Comparison of ENCODE assay signal across 16 cellular contexts in the genomic region with DNA sequence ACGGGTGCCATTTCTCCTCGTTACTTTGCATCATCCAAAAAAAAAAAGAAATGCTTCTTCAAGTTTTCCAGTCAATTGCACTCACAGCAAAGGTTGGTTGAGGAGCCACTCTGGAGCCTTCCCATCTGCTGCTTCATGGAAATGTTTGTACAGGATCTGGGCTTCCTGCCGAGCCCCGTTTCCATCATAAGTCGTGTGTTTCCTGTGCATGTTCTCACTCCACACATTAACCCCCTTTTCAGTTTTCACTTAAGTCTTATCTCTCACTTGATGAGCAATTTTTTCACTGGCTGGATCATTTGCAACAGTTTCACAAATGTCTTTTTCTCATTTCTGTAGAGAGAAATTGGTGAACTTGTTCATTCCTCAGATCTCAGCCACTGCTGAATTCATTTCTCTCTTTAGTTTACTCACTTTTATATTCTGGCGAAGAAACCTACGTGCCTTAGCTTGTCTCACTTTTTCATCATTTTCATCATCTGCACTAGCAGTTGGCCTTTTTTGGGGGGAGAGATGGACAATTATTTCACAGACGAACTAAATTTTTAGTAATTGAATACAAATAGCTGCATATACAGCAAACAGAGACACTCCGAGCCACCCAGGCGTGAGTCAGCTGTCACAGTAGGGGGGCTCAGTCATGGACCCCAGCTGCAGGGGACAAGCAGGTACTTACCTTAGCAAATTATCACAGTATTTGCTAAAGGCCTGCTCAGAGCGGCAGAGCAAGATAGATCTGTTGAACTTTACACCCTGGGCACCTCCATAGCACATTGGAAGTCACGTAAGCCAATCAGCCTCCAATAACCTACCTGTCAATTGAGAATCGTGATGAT.
DNase-seq lines count a peak whose midpoint lies in the region; ATAC-seq, FAIRE-seq and TF ChIP-seq lines count a peak whose summit lies in the region.
"Had no signal": no experiment of that assay in that cellular context is flagged by ENCODE, and none has a peak within 500 bp of the region (broad histone marks: within the 10 kb centered on the region; RNA-seq: fewer than 3 reads in every experiment).

No MANE protein-coding gene starts in this region.

- H4K20me1 ChIP-seq in H1 (replicated peaks in 1 of 2; ENCODE audit: control insufficient read depth in 1 of 2, insufficient read depth in 2 of 2, low read length in 2 of 2): no peaks in the 10 kb centered on the region

- no peaks in the 10 kb centered on the region for H3K9me3 ChIP-seq in H1 (ENCODE audit: insufficient read depth in 2 of 2, low read depth in 1 of 2, low read length in 1 of 2)
- H3K9me3 ChIP-seq: lower lobe of right lung had no signal

- FAIRE-seq in H1 (lab: Jason Lieb, UNC): no peak
- FAIRE-seq: small intestine, urothelium cell line had no signal

- no peak overlapping the region for H2AFZ ChIP-seq in H1 (ENCODE audit: low read length)

- no peaks in the 10 kb centered on the region for H3K36me3 ChIP-seq in H1 (ENCODE audit: control insufficient read depth in 2 of 4, insufficient read depth in 4 of 4, low read length in 3 of 4)
- H3K36me3 ChIP-seq: cardiac muscle cell, lower lobe of right lung had no signal

- H3K27me3 ChIP-seq in H1 (replicated peaks in 1 of 4; ENCODE audit: control insufficient read depth in 3 of 4, extremely low read depth in 1 of 4, insufficient read depth in 3 of 4, low read length in 3 of 4): no peaks in the 10 kb centered on the region
- H3K27me3 ChIP-seq: cardiac muscle cell had no signal

- 89% methylated on average over 13 of the region's 13 CpGs; no CpG with 5 or more reads in 1 of the 2 experiments for WGBS in H1 (ENCODE audit: extremely low coverage in 1 of 2, insufficient coverage in 1 of 2, insufficient read length in 1 of 2, insufficient replicate concordance in 2 of 2, low coverage in 1 of 2, low lambda C conversion rate in 2 of 2, missing lambda C conversion rate in 1 of 2), 2 experiments

- H2BK20ac ChIP-seq in H1 (ENCODE audit: low read length): 0 out of 2 replicates have a peak overlapping the region, but pooled peaks have one; percentile 76

- no peak overlapping the region for H3K4me2 ChIP-seq in H1 (ENCODE audit: insufficient read depth in 1 of 2, low read depth in 2 of 2, low read length in 2 of 2)

- H3K4me3 ChIP-seq in H1 (ENCODE audit: extremely low read depth in 1 of 4, insufficient read depth in 2 of 4, low read depth in 3 of 4, low read length in 4 of 4): no peak overlapping the region
- H3K4me3 ChIP-seq: cardiac muscle cell, lower lobe of right lung had no signal

- H3K23ac ChIP-seq in H1 (ENCODE audit: insufficient read length): no peak overlapping the region

- H4K8ac ChIP-seq in H1 (ENCODE audit: extremely low read depth, insufficient read depth, low read length): no peak overlapping the region

- H3K79me2 ChIP-seq in H1 (ENCODE audit: control insufficient read depth in 1 of 2, insufficient read depth in 2 of 2, low read length in 2 of 2): no peaks in the 10 kb centered on the region

- H2BK5ac ChIP-seq in H1 (ENCODE audit: low read depth, low read length): no peak overlapping the region

- no peak for TF ChIP-seq POLR2A in H1 (IDR thresholded peaks at IDR 0.05; ENCODE audit: control extremely low read depth in 1 of 2, low read depth in 2 of 2, low read length in 2 of 2)

- no peak overlapping the region for H3K18ac ChIP-seq in H1 (ENCODE audit: extremely low read depth, low read length)

- H3K4ac ChIP-seq in H1 (replicated peaks; ENCODE audit: insufficient read length, low read depth, low read length): no peak overlapping the region

- H3K36me3 Mint-ChIP-seq in stimulated activated effector memory CD8-positive, alpha-beta T cell treated with anti-CD3 and anti-CD28 coated beads, Interleukin-12 subunit alpha, Interleukin-12 subunit beta, amount 100 ng/mL, for 72 hours: peaks cover 5% of the 10 kb centered on the region

- no peak overlapping the region for H2BK12ac ChIP-seq in H1 (ENCODE audit: low read depth, low read length)

- H3K9me3 Mint-ChIP-seq in stimulated activated effector memory CD8-positive, alpha-beta T cell treated with anti-CD3 and anti-CD28 coated beads, Interleukin-12 subunit alpha, Interleukin-12 subunit beta, amount 100 ng/mL, for 72 hours: peaks cover 11% of the 10 kb centered on the region
- H3K9me3 Mint-ChIP-seq: H9 had no signal

- no peak overlapping the region for H2BK15ac ChIP-seq in H1 (ENCODE audit: low read length)

- no peaks in the 10 kb centered on the region for H3K4me1 ChIP-seq in H1 (replicated peaks in 1 of 4; ENCODE audit: control insufficient read depth in 3 of 4, insufficient read depth in 4 of 4, low read length in 3 of 4)
- H3K4me1 ChIP-seq: lower lobe of right lung had no signal

- no peak for TF ChIP-seq CTCF in H1 (IDR thresholded peaks at IDR 0.05; ENCODE audit: control extremely low read depth in 1 of 3, insufficient read depth in 1 of 3, low read depth in 1 of 3, low read length in 3 of 3)

- H4K5ac ChIP-seq in H1 (ENCODE audit: insufficient read length, low read depth, low read length): no peak overlapping the region

- H4K91ac ChIP-seq in H1 (replicated peaks; ENCODE audit: insufficient read length, low read length): no peak overlapping the region

- CTCF ChIA-PET in H1 (lab: Charles Lee; ENCODE audit: partially characterized antibody): no interaction called here

- peak overlapping the region; percentile 86 for H3K27ac Mint-ChIP-seq in stimulated activated effector memory CD8-positive, alpha-beta T cell treated with anti-CD3 and anti-CD28 coated beads, Interleukin-12 subunit alpha, Interleukin-12 subunit beta, amount 100 ng/mL, for 72 hours
- H3K27ac Mint-ChIP-seq: H9 had no signal

- no peak overlapping the region for H2AK5ac ChIP-seq in H1 (ENCODE audit: low read depth, low read length)

- H3K4me1 Mint-ChIP-seq in stimulated activated effector memory CD8-positive, alpha-beta T cell treated with anti-CD3 and anti-CD28 coated beads, Interleukin-12 subunit alpha, Interleukin-12 subunit beta, amount 100 ng/mL, for 72 hours: peaks cover 47% of the 10 kb centered on the region

- no peak overlapping the region for H3K9ac ChIP-seq in H1 (replicated peaks in 1 of 4; ENCODE audit: extremely low read depth in 1 of 4, low read depth in 3 of 4, low read length in 3 of 4)

- DNase-seq in activated T-cell treated with anti-CD3 and anti-CD28 coated beads for 48 hours (ENCODE audit: low read depth) (peak; percentile 19), NCI-H2171 treated with DMSO at 0.1 percent for 48 hours (lab: John Stamatoyannopoulos, UW) (peak; percentile 98), H1 (ENCODE audit: low read depth in 1 of 2, low spot score in 2 of 2) (no peak), NCI-H2227 (lab: John Stamatoyannopoulos, UW; ENCODE audit: unreplicated experiment) (no peak)
- DNase-seq in activated T-cell treated with anti-CD3 and anti-CD28 coated beads, Interleukin-2, amount 50 U/mL, for 1 hour: no peak
- DNase-seq in stimulated activated effector memory CD8-positive, alpha-beta T cell treated with anti-CD3 and anti-CD28 coated beads, Interleukin-12 subunit alpha, Interleukin-12 subunit beta, amount 100 ng/mL, for 72 hours (ENCODE audit: low spot score in 2 of 2): peak in 1 of 2 donors; percentile 75
- DNase-seq: H9, hippocampal formation, lower lobe of right lung, NCI-H510A treated with DMSO at 0.1 percent for 48 hours, RPMI8226, small intestine had no signal

- H3K79me1 ChIP-seq in H1 (ENCODE audit: low read depth, low read length): no peaks in the 10 kb centered on the region

- TF ChIP-seq EP300 in H1 (IDR thresholded peaks at IDR 0.05; ENCODE audit: borderline replicate concordance in 1 of 2, low read depth in 2 of 2, low read length in 2 of 2): no peak

- H3K23me2 ChIP-seq in H1 (ENCODE audit: low read depth, low read length): no peaks in the 10 kb centered on the region

- ATAC-seq in stimulated activated effector memory CD8-positive, alpha-beta T cell treated with anti-CD3 and anti-CD28 coated beads, Interleukin-12 subunit alpha, Interleukin-12 subunit beta, amount 100 ng/mL, for 72 hours: peak; percentile 91
- no peak for ATAC-seq in GM18498 (IDR thresholded peaks at IDR 0.05; ENCODE audit: unreplicated experiment)
- no peak for ATAC-seq in GM19455 (IDR thresholded peaks at IDR 0.05; ENCODE audit: unreplicated experiment)

- no peak overlapping the region for H2BK120ac ChIP-seq in H1 (replicated peaks; ENCODE audit: low read depth, low read length)

- peak overlapping the region; percentile 29 for H3K4me3 Mint-ChIP-seq in stimulated activated effector memory CD8-positive, alpha-beta T cell treated with anti-CD3 and anti-CD28 coated beads, Interleukin-12 subunit alpha, Interleukin-12 subunit beta, amount 100 ng/mL, for 72 hours
- H3K4me3 Mint-ChIP-seq: H9 had no signal

- no peak for TF ChIP-seq RAD21 in H1 (IDR thresholded peaks at IDR 0.05 in 1 of 2, conservative IDR thresholded peaks at IDR 0.05 in 1 of 2; ENCODE audit: low read depth in 2 of 2, low read length in 2 of 2)

- no peak overlapping the region for H3K56ac ChIP-seq in H1 (replicated peaks; ENCODE audit: insufficient read length, low read depth, low read length)

- no peak overlapping the region for H3K27ac ChIP-seq in H1 (ENCODE audit: low read depth, low read length)
- H3K27ac ChIP-seq: cardiac muscle cell, lower lobe of right lung had no signal

- H3K14ac ChIP-seq in H1 (ENCODE audit: insufficient read length): no peak overlapping the region

- POLR2A ChIA-PET in H1 (lab: Charles Lee; ENCODE audit: partially characterized antibody): no interaction called here

TF ChIP-seq in H1, 55 proteins besides CTCF, POLR2A, EP300 and RAD21:
- TF ChIP-seq FOSL1 (IDR thresholded peaks at IDR 0.05; ENCODE audit: insufficient read depth, low read depth, low read length): no peak
- TF ChIP-seq POU5F1 (IDR thresholded peaks at IDR 0.05; ENCODE audit: low read depth, low read length): no peak
- TF ChIP-seq PHF8 (conservative IDR thresholded peaks at IDR 0.05; ENCODE audit: low read depth, low read length): no peak
- no peak for TF ChIP-seq TCF12 (IDR thresholded peaks at IDR 0.05; ENCODE audit: low read depth, low read length)
- TF ChIP-seq SP1 (IDR thresholded peaks at IDR 0.05; ENCODE audit: low read depth, low read length): no peak
- TF ChIP-seq JUND (IDR thresholded peaks at IDR 0.05; ENCODE audit: low read length): no peak
- no peak for TF ChIP-seq TAF7 (optimal IDR thresholded peaks at IDR 0.05; ENCODE audit: borderline replicate concordance, low read depth, low read length)
- TF ChIP-seq CREB1 (IDR thresholded peaks at IDR 0.05): no peak
- no peak for TF ChIP-seq CBX8 (IDR thresholded peaks at IDR 0.05; ENCODE audit: borderline replicate concordance, low read depth, low read length)
- no peak for TF ChIP-seq SIRT6 (IDR thresholded peaks at IDR 0.05; ENCODE audit: low read length)
- no peak for TF ChIP-seq SIX5 (IDR thresholded peaks at IDR 0.05; ENCODE audit: low read depth, low read length)

Comparison
In these comparisons a context has a peak if more than half of its experiments do, and no peak if none do; other contexts are left out.
1. DNase-seq: peak in activated T-cell treated with anti-CD3 and anti-CD28 coated beads for 48 hours (single experiment) and NCI-H2171 treated with DMSO at 0.1 percent for 48 hours (single experiment); none in activated T-cell treated with anti-CD3 and anti-CD28 coated beads, Interleukin-2, amount 50 U/mL, for 1 hour (single experiment), H1 (0 of 2) and NCI-H2227 (single experiment).